Comparison of ENCODE assay signal across 8 cellular contexts in the genomic region with DNA sequence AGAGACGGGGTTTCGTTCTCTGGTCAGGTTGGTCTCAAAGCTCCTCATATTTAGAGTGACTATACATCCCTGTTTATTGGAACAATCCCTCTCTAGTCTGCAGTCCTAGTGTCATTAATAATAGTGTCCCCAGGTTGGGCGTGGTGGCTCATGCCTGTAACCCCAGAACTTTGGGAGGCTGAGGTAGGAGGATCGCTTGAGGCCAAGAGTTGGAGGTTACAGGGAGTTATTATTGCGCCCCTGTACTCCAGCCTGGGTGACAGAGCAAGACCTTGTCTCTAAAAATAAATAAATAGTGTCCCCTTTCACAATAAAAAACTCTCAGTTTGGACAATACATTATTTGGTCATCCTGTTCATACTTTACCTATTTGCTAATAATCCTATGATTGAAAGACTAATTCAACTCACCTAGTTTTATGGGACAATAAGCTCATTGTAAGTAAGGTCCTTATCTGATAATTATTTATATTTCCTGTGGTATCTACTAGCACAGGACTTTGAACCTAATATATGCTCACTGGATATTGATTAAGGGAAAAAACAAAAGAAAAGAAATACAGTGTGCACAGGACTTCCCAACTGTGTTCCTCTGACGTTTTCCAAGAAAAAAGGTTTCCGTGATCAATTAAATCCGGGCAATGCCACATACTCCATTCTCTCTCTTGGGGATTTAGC. TPM values are rescaled to one million over a fixed set of nuclear protein-coding genes. Genes with fewer than 3 reads are reported as not detected.
"Had no signal": no experiment of that assay in that cellular context is flagged by ENCODE, and none has a peak within 500 bp of the region (broad histone marks: within the 10 kb centered on the region; RNA-seq: fewer than 3 reads in every experiment).

No MANE protein-coding gene starts in this region.

RNA-seq across cellular contexts. Expression of a gene that starts 13.7 kb away (rescaled TPM):
- total RNA-seq: activated naive CD4-positive, alpha-beta T cell treated with anti-CD3 and anti-CD28 coated beads, Interleukin-2, amount 50 U/mL, for 72 hours; activated naive CD8-positive, alpha-beta T cell treated with anti-CD3 and anti-CD28 coated beads for 36 hours; activated naive CD8-positive, alpha-beta T cell treated with anti-CD3 and anti-CD28 coated beads, Interleukin-2, amount 10 ng/mL, durations not matched to agents 7 days and 5 days; activated T-helper 1 cell treated with anti-CD3 and anti-CD28 coated beads, Interleukin-12 subunit alpha, Interleukin-12 subunit beta, Interleukin-2, Interleukin-4 antibody, amounts not matched to agents 30 ng/mL and 10 ng/mL and 1 ng/mL, durations not matched to agents 14 hours and 24 hours and 36 hours; activated T-helper 2 cell treated with anti-CD3 and anti-CD28 coated beads, Interferon-gamma antibody, Interleukin-2, Interleukin-4, amounts not matched to agents 10 μg/mL and 5 μg/mL and 100 μg/mL, durations not matched to agents 14 hours and 24 hours and 36 hours; ascending aorta; astrocyte; bronchial epithelial cell had no signal
